1 cellular context compared by ENCODE assay signal in the genomic region with DNA sequence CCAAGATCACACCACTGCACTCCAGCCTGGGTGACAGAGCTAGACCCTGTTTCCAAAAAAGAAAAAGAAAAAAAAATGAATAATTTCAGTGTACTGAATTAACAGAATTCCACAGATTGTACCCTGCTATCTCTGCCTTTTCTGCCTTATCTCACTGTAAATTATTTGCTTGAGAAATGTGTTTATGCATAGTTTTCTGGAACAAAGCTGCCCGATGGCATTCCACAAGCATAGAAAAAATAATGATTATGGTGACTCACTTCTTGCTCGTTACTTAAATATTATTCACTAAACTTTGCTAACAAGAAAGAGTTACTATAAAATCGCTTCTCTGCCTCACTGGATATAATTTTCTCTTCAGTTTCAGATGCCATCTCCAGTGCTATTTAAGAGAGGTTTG.
TF ChIP-seq lines count a peak whose summit lies in the region.

No MANE protein-coding gene starts in this region.

TF ChIP-seq in endothelial cell of umbilical vein, 7 proteins besides CTCF, POLR2A, EP300 and RAD21:
- TF ChIP-seq JUN (IDR thresholded peaks at IDR 0.05; ENCODE audit: borderline replicate concordance, insufficient read depth, insufficient read length, low read depth) = no peak
- peak; percentile 14 for TF ChIP-seq FOS (IDR thresholded peaks at IDR 0.05; ENCODE audit: borderline replicate concordance, insufficient read depth, low read length)
